23 cellular contexts compared by ENCODE assay signal in the genomic region with DNA sequence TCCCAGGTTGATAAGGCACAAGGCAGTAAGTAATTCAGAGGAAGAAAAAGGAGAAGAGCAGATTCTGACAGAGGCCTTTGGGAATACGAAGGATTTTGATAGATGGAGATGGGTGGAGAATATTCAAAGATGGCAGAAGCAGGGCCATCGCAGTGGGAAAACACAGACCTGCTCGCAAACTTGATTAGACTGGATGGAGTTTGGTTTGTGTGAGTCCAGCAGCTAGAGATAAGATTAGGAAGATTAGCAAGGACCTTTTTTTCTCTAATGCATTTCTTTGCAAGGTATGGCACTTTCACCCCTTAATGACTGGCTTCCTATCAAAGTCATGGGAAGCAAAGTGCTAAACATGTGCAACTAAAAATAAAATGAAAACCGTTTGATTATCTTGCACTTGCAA.
A peak's percentile ranks its signal among the peaks of the same experiment; 100 is the strongest.
DNase-seq lines count a peak whose midpoint lies in the region; ATAC-seq, FAIRE-seq and TF ChIP-seq lines count a peak whose summit lies in the region.
"Had no signal": no experiment of that assay in that cellular context is flagged by ENCODE, and none has a peak within 500 bp of the region (broad histone marks: within the 10 kb centered on the region; RNA-seq: fewer than 3 reads in every experiment).

No MANE protein-coding gene starts in this region.

- TF ChIP-seq CTCF in cardiac muscle cell (IDR thresholded peaks at IDR 0.05; ENCODE audit: low read depth, low read length) (no peak), WERI-Rb-1 (IDR thresholded peaks at IDR 0.05; ENCODE audit: low read depth, low read length) (no peak), HepG2 (CRISPR knock-in tag; IDR thresholded peaks at IDR 0.05) (no peak)

- H3K4me2 ChIP-seq in HepG2 (ENCODE audit: low read depth, low read length): no peak overlapping the region
- H3K4me2 ChIP-seq: A549, GM23338 had no signal

- no peak for TF ChIP-seq RAD21 in HepG2 (CRISPR knock-in tag; IDR thresholded peaks at IDR 0.05)

- H3K27me3 ChIP-seq in cardiac muscle cell (no peaks in the 10 kb centered on the region), WERI-Rb-1 (ENCODE audit: insufficient read depth, low read depth, severe bottlenecking) (no peaks in the 10 kb centered on the region), HepG2 (ENCODE audit: control insufficient read depth in 1 of 2, insufficient read depth in 2 of 2, low read length in 2 of 2) (no peaks in the 10 kb centered on the region)

- H3K79me2 ChIP-seq in HepG2 (ENCODE audit: insufficient read depth, low read length): no peaks in the 10 kb centered on the region

- BruUV-seq in HepG2 (replicated peaks; lab: Mats Ljungman, UMichigan): no TSS peak

- ATAC-seq in Right ventricle myocardium superior (ENCODE audit: poor library complexity) (no peak), esophagus mucosa (no peak), HepG2 (no peak)
- ATAC-seq: A549, GM23338, HCT116 had no signal

- 88% methylated on average over 4 of the region's 4 CpGs for WGBS in HepG2 (ENCODE audit: low lambda C conversion rate)

- no peak for DNase-seq in cardiac muscle cell (ENCODE audit: low read depth in 1 of 2, low spot score in 1 of 2)
- DNase-seq in Right ventricle myocardium superior: no peak
- peak; percentile 91 for DNase-seq in SK-N-DZ (ENCODE audit: low spot score)
- peak; percentile 7 for DNase-seq in WERI-Rb-1
- no peak for DNase-seq in NCI-H2227 treated with DMSO at 0.1 percent for 48 hours (lab: John Stamatoyannopoulos, UW)
- DNase-seq in activated CD8-positive, alpha-beta memory T cell treated with anti-CD3 and anti-CD28 coated beads for 24 hours: no peak
- no peak for DNase-seq in HepG2 (ENCODE audit: low spot score)
- DNase-seq: 8988T; ACHN; AML-193; C1 segment of cervical spinal cord; CD4-positive, alpha-beta memory T cell; COR-L47; DMS153; DND-41; H9; HFFc6 had no signal

- in situ Hi-C loops in HepG2 (cut with HindIII; ENCODE audit: extremely low pct_ligation_motif_present, low pct_unique_long_range_greater_than_20kb): no loop called here

- FAIRE-seq in HepG2 (lab: Jason Lieb, UNC): no peak
- FAIRE-seq: A549, G401.6, GM12892 had no signal

- POLR2A ChIA-PET in HepG2 (lab: Yijun Ruan, JAX): no interaction called here

- H3K9me3 ChIP-seq in cardiac muscle cell (ENCODE audit: low read depth): no peaks in the 10 kb centered on the region
- no peaks in the 10 kb centered on the region for H3K9me3 ChIP-seq in WERI-Rb-1 (ENCODE audit: severe bottlenecking)
- no peaks in the 10 kb centered on the region for H3K9me3 ChIP-seq in HepG2 (ENCODE audit: low read length)
- H3K9me3 ChIP-seq: A549 had no signal

- H3K9ac ChIP-seq in HepG2 (ENCODE audit: insufficient read depth, low read depth, low read length): no peak overlapping the region

- TF ChIP-seq EP300 in HepG2 (IDR thresholded peaks at IDR 0.05; ENCODE audit: low read depth in 2 of 2, low read length in 2 of 2) (no peak), HepG2 (CRISPR knock-in tag; IDR thresholded peaks at IDR 0.05; ENCODE audit: borderline replicate concordance) (no peak)

- CTCF ChIA-PET in HepG2 (lab: Yijun Ruan, JAX; ENCODE audit: low intra/inter-chr PET ratio, low total read pairs): no interaction called here

- H3K4me1 ChIP-seq in cardiac muscle cell (ENCODE audit: low read depth): peaks cover 45% of the 10 kb centered on the region
- H3K4me1 ChIP-seq in HepG2 (ENCODE audit: insufficient read depth, low read length): peaks cover 30% of the 10 kb centered on the region

- no peak for TF ChIP-seq POLR2A in HepG2 (IDR thresholded peaks at IDR 0.05; ENCODE audit: insufficient read depth in 1 of 2, low read depth in 2 of 2, low read length in 2 of 2)

- H4K20me1 ChIP-seq in HepG2 (ENCODE audit: insufficient read depth, low read length): no peaks in the 10 kb centered on the region

- intact Hi-C loops in Right ventricle myocardium superior (cut with DNase I) (no loop called here), HepG2 (cut with micrococcal nuclease; ENCODE audit: unreplicated experiment) (no loop called here)

- H3K4me3 ChIP-seq in cardiac muscle cell (no peak overlapping the region), WERI-Rb-1 (ENCODE audit: low read depth, low read length) (no peak overlapping the region), HepG2 (replicated peaks in 1 of 3; ENCODE audit: insufficient read depth in 1 of 3, low read depth in 2 of 3, low read length in 3 of 3) (no peak overlapping the region)
- H3K4me3 ChIP-seq: A549, GM23338 had no signal

- H2AFZ ChIP-seq in HepG2 (ENCODE audit: low read length): no peak overlapping the region
- H2AFZ ChIP-seq: GM23338 had no signal

- H3K36me3 ChIP-seq in cardiac muscle cell (no peaks in the 10 kb centered on the region), WERI-Rb-1 (no peaks in the 10 kb centered on the region), HepG2 (replicated peaks in 1 of 2; ENCODE audit: control insufficient read depth in 1 of 2, insufficient read depth in 2 of 2, low read length in 2 of 2) (no peaks in the 10 kb centered on the region)

- H3K27ac ChIP-seq in cardiac muscle cell: peak overlapping the region; percentile 67
- no peak overlapping the region for H3K27ac ChIP-seq in WERI-Rb-1
- no peak overlapping the region for H3K27ac ChIP-seq in HepG2 (ENCODE audit: extremely low read length, insufficient read depth, low read length)
- H3K27ac ChIP-seq: A549 had no signal

TF ChIP-seq in HepG2, 621 proteins besides CTCF, POLR2A, EP300 and RAD21:
- TF ChIP-seq RBAK (CRISPR knock-in tag; IDR thresholded peaks at IDR 0.05): no peak
- TF ChIP-seq ELF3 (CRISPR knock-in tag; IDR thresholded peaks at IDR 0.05): no peak
- no peak for TF ChIP-seq ZNF329 (CRISPR knock-in tag; IDR thresholded peaks at IDR 0.05; ENCODE audit: low read depth)
- TF ChIP-seq ZFP90 (CRISPR knock-in tag; IDR thresholded peaks at IDR 0.05; ENCODE audit: borderline replicate concordance): no peak
- TF ChIP-seq SP1 (IDR thresholded peaks at IDR 0.05): no peak
- TF ChIP-seq SP1 (CRISPR knock-in tag; IDR thresholded peaks at IDR 0.05): no peak
- TF ChIP-seq ZNF746 (CRISPR knock-in tag; IDR thresholded peaks at IDR 0.05): no peak
- no peak for TF ChIP-seq ZNF724P (CRISPR knock-in tag; IDR thresholded peaks at IDR 0.05; ENCODE audit: borderline replicate concordance)
- TF ChIP-seq NFATC3 (CRISPR knock-in tag; IDR thresholded peaks at IDR 0.05): no peak

Comparison
In these comparisons a context has a peak if more than half of its experiments do, and no peak if none do; other contexts are left out.
1. DNase-seq: peak in SK-N-DZ (single experiment) and WERI-Rb-1 (single experiment); none in cardiac muscle cell (0 of 2), Right ventricle myocardium superior (single experiment), NCI-H2227 treated with DMSO at 0.1 percent for 48 hours (single experiment), activated CD8-positive, alpha-beta memory T cell treated with anti-CD3 and anti-CD28 coated beads for 24 hours (single experiment) and HepG2 (single experiment).